In genomic region chr14:104152246-104152575, GRCh38 we compare ENCODE assay signal across 29 cellular contexts.
"Had no signal": no experiment of that assay in that cellular context is flagged by ENCODE, and none has a peak within 500 bp of the region (broad histone marks: within the 10 kb centered on the region; RNA-seq: fewer than 3 reads in every experiment).

No MANE protein-coding gene starts in this region.

- H3K27ac ChIP-seq: ascending aorta, breast epithelium, colonic mucosa, dorsolateral prefrontal cortex had no signal

- H3K9me3 Mint-ChIP-seq: activated CD4-positive, alpha-beta T cell treated with anti-CD3 and anti-CD28 coated beads, Interleukin-2, amount 10 ng/mL, durations not matched to agents 24 days and 14 days; activated CD8-positive, alpha-beta T cell treated with anti-CD3 and anti-CD28 coated beads for 36 hours; activated naive CD4-positive, alpha-beta T cell treated with anti-CD3 and anti-CD28 coated beads for 36 hours; activated naive CD4-positive, alpha-beta T cell treated with anti-CD3 and anti-CD28 coated beads, Interleukin-2, amount 50 U/mL, for 72 hours; activated naive CD8-positive, alpha-beta T cell treated with anti-CD3 and anti-CD28 coated beads, Interleukin-2, amount 10 ng/mL, durations not matched to agents 7 days and 5 days; activated T-cell treated with anti-CD3 and anti-CD28 coated beads, Interleukin-2, amount 50 U/mL, for 4 hours; activated T-helper 17 cell treated with anti-CD3 and anti-CD28 coated beads, Interleukin-2, amount 50 U/mL, for 72 hours; brain; dendritic cell treated with granulocyte-macrophage colony-stimulating factor and Interleukin-4, amounts not matched to agents 40 ng/mL and 50 ng/mL, for 4 days; endodermal cell had no signal

- H3K4me1 Mint-ChIP-seq: activated CD4-positive, alpha-beta T cell treated with anti-CD3 and anti-CD28 coated beads for 36 hours; activated CD4-positive, alpha-beta T cell treated with anti-CD3 and anti-CD28 coated beads, Interleukin-2, amount 10 ng/mL, durations not matched to agents 24 days and 14 days; activated naive CD8-positive, alpha-beta T cell treated with anti-CD3 and anti-CD28 coated beads, Interleukin-2, amount 10 ng/mL, durations not matched to agents 7 days and 5 days; activated T-helper 17 cell treated with anti-CD3 and anti-CD28 coated beads, Interleukin-2, amount 50 U/mL, for 72 hours had no signal

- H3K27me3 ChIP-seq: ascending aorta, cardiac muscle cell, colonic mucosa had no signal

- H3K36me3 ChIP-seq: ascending aorta, breast epithelium, cardiac muscle cell, colonic mucosa had no signal

- FAIRE-seq: frontal cortex had no signal

- H3K4me1 ChIP-seq: ascending aorta, colonic mucosa had no signal

- H3K4me3 ChIP-seq: ascending aorta, breast epithelium, cardiac muscle cell, colonic mucosa, dorsolateral prefrontal cortex had no signal

- H3K27me3 Mint-ChIP-seq: activated CD4-positive, alpha-beta T cell treated with anti-CD3 and anti-CD28 coated beads for 36 hours; activated CD4-positive, alpha-beta T cell treated with anti-CD3 and anti-CD28 coated beads, Interleukin-2, amount 10 ng/mL, durations not matched to agents 24 days and 14 days; activated CD8-positive, alpha-beta T cell treated with anti-CD3 and anti-CD28 coated beads for 36 hours; activated naive CD8-positive, alpha-beta T cell treated with anti-CD3 and anti-CD28 coated beads, Interleukin-2, amount 10 ng/mL, durations not matched to agents 7 days and 5 days; activated T-helper 17 cell treated with anti-CD3 and anti-CD28 coated beads, Interleukin-2, amount 50 U/mL, for 72 hours had no signal

- H3K4me3 Mint-ChIP-seq: activated CD4-positive, alpha-beta T cell treated with anti-CD3 and anti-CD28 coated beads for 36 hours; activated CD4-positive, alpha-beta T cell treated with anti-CD3 and anti-CD28 coated beads, Interleukin-2, amount 10 ng/mL, durations not matched to agents 24 days and 14 days; activated CD8-positive, alpha-beta T cell treated with anti-CD3 and anti-CD28 coated beads for 36 hours; activated naive CD4-positive, alpha-beta T cell treated with anti-CD3 and anti-CD28 coated beads for 36 hours; activated naive CD8-positive, alpha-beta T cell treated with anti-CD3 and anti-CD28 coated beads, Interleukin-2, amount 10 ng/mL, durations not matched to agents 7 days and 5 days; activated T-cell treated with anti-CD3 and anti-CD28 coated beads, Interleukin-2, amount 50 U/mL, for 4 hours; activated T-helper 17 cell treated with anti-CD3 and anti-CD28 coated beads, Interleukin-2, amount 50 U/mL, for 72 hours; brain; dendritic cell treated with granulocyte-macrophage colony-stimulating factor and Interleukin-4, amounts not matched to agents 40 ng/mL and 50 ng/mL, for 4 days; endodermal cell had no signal

- H3K9me3 ChIP-seq: ascending aorta, breast epithelium, colonic mucosa had no signal

- ATAC-seq: activated CD4-positive, alpha-beta T cell treated with anti-CD3 and anti-CD28 coated beads for 36 hours; activated CD8-positive, alpha-beta T cell treated with anti-CD3 and anti-CD28 coated beads for 36 hours; activated naive CD4-positive, alpha-beta T cell treated with anti-CD3 and anti-CD28 coated beads, Interleukin-2, amount 50 U/mL, for 72 hours; activated T-cell treated with anti-CD3 and anti-CD28 coated beads, Interleukin-2, amount 50 U/mL, for 4 hours; activated T-helper 17 cell treated with anti-CD3 and anti-CD28 coated beads, Interleukin-2, amount 50 U/mL, for 72 hours; esophagus mucosa had no signal

- DNase-seq: activated CD4-positive, alpha-beta T cell treated with anti-CD3 and anti-CD28 coated beads for 36 hours; activated CD4-positive, alpha-beta T cell treated with anti-CD3 and anti-CD28 coated beads, Interleukin-2, amount 10 ng/mL, durations not matched to agents 24 days and 14 days; activated CD4-positive, CD25-positive, alpha-beta regulatory T cell; activated CD4-positive, CD25-positive, alpha-beta regulatory T cell treated with anti-CD3 and anti-CD28 coated beads, Interleukin-2, amount 50 U/mL, for 72 hours; activated CD8-positive, alpha-beta memory T cell treated with anti-CD3 and anti-CD28 coated beads for 24 hours; activated CD8-positive, alpha-beta T cell treated with anti-CD3 and anti-CD28 coated beads for 36 hours; activated effector memory CD4-positive, alpha-beta T cell treated with Interleukin-2 at 50 U/mL for 16 hours; activated gamma-delta T cell treated with Interleukin-2 at 50 U/mL for 16 hours; activated naive CD4-positive, alpha-beta T cell treated with anti-CD3 and anti-CD28 coated beads for 36 hours; activated naive CD8-positive, alpha-beta T cell treated with anti-CD3 and anti-CD28 coated beads, Interleukin-2, amount 10 ng/mL, durations not matched to agents 7 days and 5 days; activated T-cell treated with anti-CD3 and anti-CD28 coated beads, Interleukin-2, amount 50 U/mL, for 4 hours; central memory CD4-positive, alpha-beta T cell; cerebellar nuclear complex; colonic mucosa; dorsolateral prefrontal cortex; effector memory CD4-positive, alpha-beta T cell; endodermal cell; foreskin fibroblast; head of caudate nucleus; T-helper 2 cell had no signal

- H3K36me3 Mint-ChIP-seq: activated naive CD4-positive, alpha-beta T cell treated with anti-CD3 and anti-CD28 coated beads, Interleukin-2, amount 50 U/mL, for 72 hours; activated naive CD8-positive, alpha-beta T cell treated with anti-CD3 and anti-CD28 coated beads, Interleukin-2, amount 10 ng/mL, durations not matched to agents 7 days and 5 days; brain had no signal

- H3K27ac Mint-ChIP-seq: activated CD4-positive, alpha-beta T cell treated with anti-CD3 and anti-CD28 coated beads for 36 hours; activated CD4-positive, alpha-beta T cell treated with anti-CD3 and anti-CD28 coated beads, Interleukin-2, amount 10 ng/mL, durations not matched to agents 24 days and 14 days; activated CD8-positive, alpha-beta T cell treated with anti-CD3 and anti-CD28 coated beads for 36 hours; activated naive CD4-positive, alpha-beta T cell treated with anti-CD3 and anti-CD28 coated beads for 36 hours; activated naive CD4-positive, alpha-beta T cell treated with anti-CD3 and anti-CD28 coated beads, Interleukin-2, amount 50 U/mL, for 72 hours; activated naive CD8-positive, alpha-beta T cell treated with anti-CD3 and anti-CD28 coated beads, Interleukin-2, amount 10 ng/mL, durations not matched to agents 7 days and 5 days; activated T-helper 17 cell treated with anti-CD3 and anti-CD28 coated beads, Interleukin-2, amount 50 U/mL, for 72 hours; dendritic cell treated with granulocyte-macrophage colony-stimulating factor and Interleukin-4, amounts not matched to agents 40 ng/mL and 50 ng/mL, for 4 days; endodermal cell had no signal
